In genomic region chr6:24774696-24775519, GRCh38 we compare ENCODE assay signal across 1 cellular context.
A peak's percentile ranks its signal among the peaks of the same experiment; 100 is the strongest.
TF ChIP-seq lines count a peak whose summit lies in the region.

Gene GMNN, plus strand, starts transcription at chr6:24774937. Its CDS starts 2,310 bp downstream, at chr6:24777247.

TF ChIP-seq in K562, 482 proteins besides CTCF, POLR2A, EP300 and RAD21 (continued from another document and continues in another):
- no peak for TF ChIP-seq ZNF696 (CRISPR knock-in tag; conservative IDR thresholded peaks at IDR 0.05)
- no peak; the same call in 1 of the 2 replicates for TF ChIP-seq SMAD4 (CRISPR knock-in tag; conservative IDR thresholded peaks at IDR 0.05)
- peak in 1 of 2 experiments; percentile 40; a peak in 1 of 4 replicates for TF ChIP-seq TRIM24 (IDR thresholded peaks at IDR 0.05)
- TF ChIP-seq ETV5 (CRISPR knock-in tag; IDR thresholded peaks at IDR 0.05; ENCODE audit: low read depth) = peak; percentile 67
- TF ChIP-seq ARHGAP35 (IDR thresholded peaks at IDR 0.05; ENCODE audit: partially characterized antibody) = no peak
- peak; percentile 93; the same call in 1 of the 2 replicates for TF ChIP-seq TFAP4 (CRISPR knock-in tag; IDR thresholded peaks at IDR 0.05; ENCODE audit: borderline replicate concordance)
- TF ChIP-seq POU5F1 (IDR thresholded peaks at IDR 0.05; ENCODE audit: borderline replicate concordance, low read depth, low read length, partially characterized antibody) = no peak
- TF ChIP-seq GABPA (tag; conservative IDR thresholded peaks at IDR 0.05; ENCODE audit: low read depth) = no peak; the same call in 1 of the 2 replicates
- no peak for TF ChIP-seq PBX2 (CRISPR knock-in tag; IDR thresholded peaks at IDR 0.05; ENCODE audit: low read depth)
- TF ChIP-seq PBX2 (tag; conservative IDR thresholded peaks at IDR 0.05; ENCODE audit: low read depth) = no peak
- TF ChIP-seq CGGBP1 (CRISPR knock-in tag; IDR thresholded peaks at IDR 0.05) = no peak
- no peak for TF ChIP-seq TRIM28 (IDR thresholded peaks at IDR 0.05)
- TF ChIP-seq SIRT6 (IDR thresholded peaks at IDR 0.05; ENCODE audit: low read depth, low read length) = no peak
- no peak for TF ChIP-seq CBX5 (IDR thresholded peaks at IDR 0.05; ENCODE audit: borderline replicate concordance, low read depth)
- no peak for TF ChIP-seq NR0B1 (IDR thresholded peaks at IDR 0.05; ENCODE audit: partially characterized antibody)
- no peak for TF ChIP-seq ZNF124 (CRISPR knock-in tag; IDR thresholded peaks at IDR 0.05)
- TF ChIP-seq ZNF23 (CRISPR knock-in tag; IDR thresholded peaks at IDR 0.05) = no peak
- TF ChIP-seq ZFX (CRISPR knock-in tag; IDR thresholded peaks at IDR 0.05) = peak; percentile 94
- peak; percentile 78 for TF ChIP-seq CBFB (CRISPR knock-in tag; IDR thresholded peaks at IDR 0.05)
- peak; percentile 81 for TF ChIP-seq NR3C1 (CRISPR knock-in tag; IDR thresholded peaks at IDR 0.05)
- TF ChIP-seq ZBED1 (IDR thresholded peaks at IDR 0.05) = no peak
- peak; percentile 64; the same call in 1 of the 2 replicates for TF ChIP-seq MEF2D (tag; conservative IDR thresholded peaks at IDR 0.05; ENCODE audit: low read depth)
- peak; percentile 87 for TF ChIP-seq KDM5B (IDR thresholded peaks at IDR 0.05; ENCODE audit: insufficient replicate concordance, low read depth, low read length)
- peak; percentile 52; the same call in 1 of the 2 replicates for TF ChIP-seq KLF13 (tag; IDR thresholded peaks at IDR 0.05; ENCODE audit: borderline replicate concordance, low read depth)
- no peak for TF ChIP-seq ZNF3 (CRISPR knock-in tag; IDR thresholded peaks at IDR 0.05)
- peak; percentile 77; the same call in 1 of the 2 replicates for TF ChIP-seq CHD2 (IDR thresholded peaks at IDR 0.05; ENCODE audit: low read depth, low read length)
- TF ChIP-seq ZNF347 (CRISPR knock-in tag; IDR thresholded peaks at IDR 0.05; ENCODE audit: low read depth) = no peak
- TF ChIP-seq ASH1L (IDR thresholded peaks at IDR 0.05; ENCODE audit: borderline replicate concordance, low read depth, partially characterized antibody) = peak; percentile 81
- TF ChIP-seq ZMIZ1 (IDR thresholded peaks at IDR 0.05; ENCODE audit: low read depth in 2 of 2, low read length in 2 of 2) = no peak
- TF ChIP-seq MEIS2 (IDR thresholded peaks at IDR 0.05; ENCODE audit: partially characterized antibody) = peak; percentile 75
- no peak for TF ChIP-seq BDP1 (IDR thresholded peaks at IDR 0.05; ENCODE audit: insufficient read depth, insufficient read length)
- no peak for TF ChIP-seq ZNF395 (CRISPR knock-in tag; IDR thresholded peaks at IDR 0.05)
- TF ChIP-seq SIN3B (IDR thresholded peaks at IDR 0.05; ENCODE audit: low read depth) = peak; percentile 78
- TF ChIP-seq SREBF1 (IDR thresholded peaks at IDR 0.05; ENCODE audit: borderline replicate concordance, low read depth, low read length) = peak; percentile 12; the same call in 1 of the 2 replicates
- peak; percentile 98 for TF ChIP-seq RAD51 (IDR thresholded peaks at IDR 0.05; ENCODE audit: borderline replicate concordance, low read depth)
- TF ChIP-seq PTRF (tag; IDR thresholded peaks at IDR 0.05) = no peak
- no peak for TF ChIP-seq ZBTB34 (CRISPR knock-in tag; IDR thresholded peaks at IDR 0.05)
- peak; percentile 71 for TF ChIP-seq CREB3L1 (IDR thresholded peaks at IDR 0.05; ENCODE audit: borderline replicate concordance, low read depth)
- TF ChIP-seq MAX (CRISPR knock-in tag; IDR thresholded peaks at IDR 0.05) = peak; percentile 92
- TF ChIP-seq PURB (CRISPR knock-in tag; IDR thresholded peaks at IDR 0.05; ENCODE audit: low read depth) = no peak
- TF ChIP-seq ZBTB9 (CRISPR knock-in tag; IDR thresholded peaks at IDR 0.05) = peak; percentile 81; the same call in 1 of the 2 replicates
- no peak for TF ChIP-seq HDGF (IDR thresholded peaks at IDR 0.05)
- TF ChIP-seq FOXM1 (IDR thresholded peaks at IDR 0.05; ENCODE audit: low read depth) = peak; percentile 67
- peak; percentile 93 for TF ChIP-seq FOXM1 (CRISPR knock-in tag; IDR thresholded peaks at IDR 0.05; ENCODE audit: low read depth)
- peak; percentile 87 for TF ChIP-seq CXXC5 (CRISPR knock-in tag; IDR thresholded peaks at IDR 0.05)
- peak; percentile 80 to 88 for TF ChIP-seq MAZ (CRISPR knock-in tag; conservative IDR thresholded peaks at IDR 0.05 in 1 of 2, IDR thresholded peaks at IDR 0.05 in 1 of 2)
- TF ChIP-seq SFPQ (IDR thresholded peaks at IDR 0.05; ENCODE audit: low read depth, low read length) = no peak
- peak; percentile 35 for TF ChIP-seq MXD1 (CRISPR knock-in tag; IDR thresholded peaks at IDR 0.05; ENCODE audit: borderline replicate concordance, poor library complexity, severe bottlenecking)
- TF ChIP-seq CCAR2 (IDR thresholded peaks at IDR 0.05; ENCODE audit: low read depth, low read length) = no peak
